16 cellular contexts compared by ENCODE assay signal in the genomic region with DNA sequence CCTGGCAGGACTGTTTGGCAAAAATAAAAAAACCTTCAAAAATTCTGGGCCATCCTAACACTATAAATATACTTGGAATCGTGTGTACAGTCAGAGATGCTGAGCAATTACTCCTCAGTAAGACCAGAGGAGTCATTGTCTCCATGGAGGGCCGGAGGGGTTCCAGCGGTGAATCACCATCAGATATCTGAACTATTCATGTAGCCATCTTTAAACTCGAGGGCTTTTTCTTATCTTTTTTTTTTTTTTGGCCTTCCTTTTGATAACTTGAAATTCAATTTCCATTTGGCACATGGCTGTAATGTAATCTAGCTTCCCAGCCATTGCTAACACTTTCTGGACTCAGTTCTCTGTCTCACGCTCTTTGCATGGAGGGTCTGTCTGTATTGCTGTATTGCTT. TPM values are rescaled to one million over a fixed set of nuclear protein-coding genes. Genes with fewer than 3 reads are reported as not detected.
DNase-seq lines count a peak whose midpoint lies in the region; ATAC-seq, FAIRE-seq and TF ChIP-seq lines count a peak whose summit lies in the region.
"Had no signal": no experiment of that assay in that cellular context is flagged by ENCODE, and none has a peak within 500 bp of the region (broad histone marks: within the 10 kb centered on the region; RNA-seq: fewer than 3 reads in every experiment).

No MANE protein-coding gene starts in this region.

- peaks cover 21% of the 10 kb centered on the region for H3K27me3 Mint-ChIP-seq in activated T-cell treated with anti-CD3 and anti-CD28 coated beads, Interleukin-2, amount 50 U/mL, for 72 hours (ENCODE audit: low read depth)
- H3K27me3 Mint-ChIP-seq in T-helper 17 cell: peaks cover 73% of the 10 kb centered on the region

- no peak overlapping the region for H3K27ac Mint-ChIP-seq in activated T-cell treated with anti-CD3 and anti-CD28 coated beads, Interleukin-2, amount 50 U/mL, for 72 hours
- H3K27ac Mint-ChIP-seq in T-helper 17 cell: no peak overlapping the region
- H3K27ac Mint-ChIP-seq: activated naive CD4-positive, alpha-beta T cell treated with anti-CD3 and anti-CD28 coated beads, Interleukin-2, amount 10 ng/mL, durations not matched to agents 7 days and 5 days; immature natural killer cell; stimulated activated naive B cell treated with anti-CD40 and anti-IgM and Interleukin-4, amounts not matched to agents 10 μg/mL and 1 μg/mL and 100 μg/mL, for 72 hours had no signal

- H3K27me3 ChIP-seq in transverse colon: no peaks in the 10 kb centered on the region
- H3K27me3 ChIP-seq: uterus had no signal

- no peaks in the 10 kb centered on the region for H3K4me1 Mint-ChIP-seq in activated T-cell treated with anti-CD3 and anti-CD28 coated beads, Interleukin-2, amount 50 U/mL, for 72 hours (ENCODE audit: low read depth)
- peaks cover 2% of the 10 kb centered on the region for H3K4me1 Mint-ChIP-seq in T-helper 17 cell
- H3K4me1 Mint-ChIP-seq: activated naive CD4-positive, alpha-beta T cell treated with anti-CD3 and anti-CD28 coated beads, Interleukin-2, amount 10 ng/mL, durations not matched to agents 7 days and 5 days; immature natural killer cell; stimulated activated naive B cell treated with anti-CD40 and anti-IgM and Interleukin-4, amounts not matched to agents 10 μg/mL and 1 μg/mL and 100 μg/mL, for 72 hours had no signal

- ATAC-seq in activated T-cell treated with anti-CD3 and anti-CD28 coated beads, Interleukin-2, amount 50 U/mL, for 72 hours (replicated peaks in 1 of 2): no peak
- no peak for ATAC-seq in T-helper 17 cell
- ATAC-seq: stimulated activated naive B cell treated with anti-CD40 and anti-IgM and Interleukin-4, amounts not matched to agents 10 μg/mL and 1 μg/mL and 100 μg/mL, for 72 hours had no signal

- H3K4me1 ChIP-seq in transverse colon: peaks cover 6 to 43% (median 28%) of the 10 kb centered on the region in 4 donors

- peak; percentile 57 for FAIRE-seq in RCC 7860 (lab: Jason Lieb, UNC)

- H3K9me3 ChIP-seq in T-helper 17 cell (ENCODE audit: control insufficient read depth, low read length, poor library complexity, severe bottlenecking) (no peaks in the 10 kb centered on the region), transverse colon (no peaks in the 10 kb centered on the region)
- H3K9me3 ChIP-seq: uterus had no signal

- no peaks in the 10 kb centered on the region for H3K36me3 Mint-ChIP-seq in activated T-cell treated with anti-CD3 and anti-CD28 coated beads, Interleukin-2, amount 50 U/mL, for 72 hours (ENCODE audit: insufficient read depth in 2 of 2)
- peaks cover 3% of the 10 kb centered on the region for H3K36me3 Mint-ChIP-seq in T-helper 17 cell (ENCODE audit: low read depth)
- H3K36me3 Mint-ChIP-seq: activated naive CD4-positive, alpha-beta T cell treated with anti-CD3 and anti-CD28 coated beads, Interleukin-2, amount 10 ng/mL, durations not matched to agents 7 days and 5 days; immature natural killer cell; stimulated activated naive B cell treated with anti-CD40 and anti-IgM and Interleukin-4, amounts not matched to agents 10 μg/mL and 1 μg/mL and 100 μg/mL, for 72 hours had no signal

- TF ChIP-seq CTCF in choroid plexus epithelial cell (conservative IDR thresholded peaks at IDR 0.05; ENCODE audit: low read depth, low read length) (no peak), transverse colon (IDR thresholded peaks at IDR 0.05) (no peak)

- no peaks in the 10 kb centered on the region for H3K36me3 ChIP-seq in transverse colon
- H3K36me3 ChIP-seq: uterus had no signal

- TF ChIP-seq POLR2A in transverse colon (IDR thresholded peaks at IDR 0.05): no peak

- H3K27ac ChIP-seq in transverse colon: no peak overlapping the region
- H3K27ac ChIP-seq: uterus had no signal

- no peak overlapping the region for H3K4me3 Mint-ChIP-seq in activated T-cell treated with anti-CD3 and anti-CD28 coated beads, Interleukin-2, amount 50 U/mL, for 72 hours
- no peak overlapping the region for H3K4me3 Mint-ChIP-seq in T-helper 17 cell
- H3K4me3 Mint-ChIP-seq: activated naive CD4-positive, alpha-beta T cell treated with anti-CD3 and anti-CD28 coated beads, Interleukin-2, amount 10 ng/mL, durations not matched to agents 7 days and 5 days; immature natural killer cell; stimulated activated naive B cell treated with anti-CD40 and anti-IgM and Interleukin-4, amounts not matched to agents 10 μg/mL and 1 μg/mL and 100 μg/mL, for 72 hours had no signal

- H3K4me3 ChIP-seq in choroid plexus epithelial cell (ENCODE audit: low read depth, low read length) (no peak overlapping the region), transverse colon (no peak overlapping the region)
- H3K4me3 ChIP-seq: uterus had no signal

- in situ Hi-C loops in transverse colon (cut with MboI; ENCODE audit: low pct_ligation_motif_present in 1 of 4, low pct_unique_long_range_greater_than_20kb in 1 of 4, low sequenced_read_pairs in 3 of 4): no loop called here

- H3K9me3 Mint-ChIP-seq in activated T-cell treated with anti-CD3 and anti-CD28 coated beads, Interleukin-2, amount 50 U/mL, for 72 hours: no peaks in the 10 kb centered on the region
- H3K9me3 Mint-ChIP-seq: activated naive CD4-positive, alpha-beta T cell treated with anti-CD3 and anti-CD28 coated beads, Interleukin-2, amount 10 ng/mL, durations not matched to agents 7 days and 5 days; stimulated activated naive B cell treated with anti-CD40 and anti-IgM and Interleukin-4, amounts not matched to agents 10 μg/mL and 1 μg/mL and 100 μg/mL, for 72 hours had no signal

- TF ChIP-seq EP300 in transverse colon (IDR thresholded peaks at IDR 0.05; ENCODE audit: low read depth): no peak

- intact Hi-C loops in transverse colon (cut with DNase I; ENCODE audit: low total_unique reads): no loop called here

- peak; percentile 96 for DNase-seq in EH (ENCODE audit: low read depth)
- DNase-seq in RCC 7860 (ENCODE audit: low spot score): peak; percentile 71
- DNase-seq in choroid plexus epithelial cell (ENCODE audit: low read depth): peak; percentile 66
- DNase-seq in myocyte (ENCODE audit: low read depth): peak; percentile 35
- no peak for DNase-seq in activated T-cell treated with anti-CD3 and anti-CD28 coated beads, Interleukin-2, amount 50 U/mL, for 72 hours
- DNase-seq in T-helper 17 cell: no peak
- DNase-seq in NCI-H1694 (lab: John Stamatoyannopoulos, UW): no peak
- no peak for DNase-seq in transverse colon
- DNase-seq: activated naive CD4-positive, alpha-beta T cell treated with anti-CD3 and anti-CD28 coated beads, Interleukin-2, amount 10 ng/mL, durations not matched to agents 7 days and 5 days; cortex of kidney; immature natural killer cell; NCI-H146; NCI-H69; SIG-M5; stimulated activated naive B cell treated with anti-CD40 and anti-IgM and Interleukin-4, amounts not matched to agents 10 μg/mL and 1 μg/mL and 100 μg/mL, for 72 hours; uterus had no signal

- 81 to 84% methylated on average over 5 of the region's 5 CpGs for WGBS in transverse colon (ENCODE audit: low coverage in 1 of 2), 2 donors

RNA-seq across cellular contexts. Expression of a gene that starts 7.4 kb away (rescaled TPM):
- total RNA-seq in myocyte: 42.0 and 47.4 TPM in 2 replicates
- 230 TPM for polyA plus RNA-seq in myocyte (2012)
- total RNA-seq in activated T-cell treated with anti-CD3 and anti-CD28 coated beads, Interleukin-2, amount 50 U/mL, for 72 hours: 1 to 10 TPM; 2.2 to 7.1 TPM
- 1 to 10 TPM in 1 of 2 donors, under 1 TPM in 1; 0.65 to 8.9 TPM for total RNA-seq in T-helper 17 cell
- 100 to 1,000 TPM in 1 of 4 donors, 10 to 100 TPM in 3; 56.1 to 140 (median 89.2) TPM for total RNA-seq in transverse colon

Comparison
In these comparisons a context has a peak if more than half of its experiments do, and no peak if none do; other contexts are left out.
1. DNase-seq: peak in EH (single experiment), RCC 7860 (single experiment), choroid plexus epithelial cell (single experiment) and myocyte (single experiment); none in activated T-cell treated with anti-CD3 and anti-CD28 coated beads, Interleukin-2, amount 50 U/mL, for 72 hours (0 of 2), T-helper 17 cell (0 of 3), NCI-H1694 (single experiment) and transverse colon (single experiment).